Comparison of ENCODE assay signal across 17 cellular contexts in the genomic region with DNA sequence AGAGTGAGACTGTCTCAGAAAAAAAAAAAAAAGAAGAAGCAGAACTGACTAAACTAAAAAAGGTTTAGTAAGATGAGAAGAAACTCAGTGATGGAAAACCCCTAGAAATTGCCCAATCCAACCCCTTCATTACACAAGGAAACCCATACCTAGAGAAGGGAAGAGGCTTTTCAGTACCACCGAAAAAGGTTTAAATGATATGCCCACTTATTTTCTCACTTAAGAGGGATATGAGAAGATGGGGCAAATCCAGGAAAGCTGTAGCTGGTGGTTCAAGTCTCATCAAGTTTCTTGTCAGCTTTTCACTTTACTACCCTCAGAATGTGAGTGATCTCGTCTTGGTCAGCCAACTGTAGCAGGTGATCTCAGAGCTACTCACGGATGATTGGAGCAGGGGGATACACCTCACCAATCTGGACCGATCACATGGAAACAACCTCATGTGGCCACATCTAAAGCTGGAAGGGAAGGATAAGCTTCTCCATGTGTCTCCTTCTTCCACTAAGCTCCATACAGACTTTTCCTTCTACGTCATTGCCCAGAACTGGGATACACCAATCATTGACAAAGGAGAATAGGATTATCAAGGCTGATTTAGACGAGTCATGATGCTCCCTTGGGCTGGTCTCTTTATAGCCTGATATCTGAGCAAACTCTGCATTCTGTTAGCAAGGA.
A peak's percentile ranks its signal among the peaks of the same experiment; 100 is the strongest.
DNase-seq lines count a peak whose midpoint lies in the region; ATAC-seq, FAIRE-seq and TF ChIP-seq lines count a peak whose summit lies in the region.
"Had no signal": no experiment of that assay in that cellular context is flagged by ENCODE, and none has a peak within 500 bp of the region (broad histone marks: within the 10 kb centered on the region; RNA-seq: fewer than 3 reads in every experiment).

No MANE protein-coding gene starts in this region.

- no peaks in the 10 kb centered on the region for H3K4me1 ChIP-seq in PC-9 (replicated peaks; ENCODE audit: insufficient read depth)
- no peaks in the 10 kb centered on the region for H3K4me1 ChIP-seq in uterus
- H3K4me1 ChIP-seq: gastroesophageal sphincter had no signal

- intact Hi-C loops in PC-9 (cut with micrococcal nuclease; ENCODE audit: unreplicated experiment) (no loop called here), uterus (cut with DNase I; ENCODE audit: low total_unique reads) (no loop called here)

- no peak overlapping the region for H3K27ac Mint-ChIP-seq in activated naive CD4-positive, alpha-beta T cell treated with anti-CD3 and anti-CD28 coated beads, Interleukin-2, amount 50 U/mL, for 72 hours
- H3K27ac Mint-ChIP-seq: activated naive CD4-positive, alpha-beta T cell treated with anti-CD3 and anti-CD28 coated beads, Interleukin-2, amount 10 ng/mL, durations not matched to agents 7 days and 5 days; naive thymus-derived CD8-positive, alpha-beta T cell had no signal

- H2AFZ ChIP-seq in PC-9 = no peak overlapping the region

- H3K27me3 ChIP-seq in PC-9 (ENCODE audit: insufficient read depth, low read depth) (peaks cover 64% of the 10 kb centered on the region), uterus (no peaks in the 10 kb centered on the region)
- H3K27me3 ChIP-seq: BLaER1 had no signal

- peak; percentile 91 for FAIRE-seq in GM12892 (lab: Jason Lieb, UNC)
- FAIRE-seq: bronchial epithelial cell, keratinocyte had no signal

- H3K9me3 ChIP-seq in PC-9 (ENCODE audit: insufficient read depth, low read depth) (no peaks in the 10 kb centered on the region), uterus (no peaks in the 10 kb centered on the region)
- H3K9me3 ChIP-seq: BLaER1, gastroesophageal sphincter had no signal

- no peaks in the 10 kb centered on the region for H3K9me3 Mint-ChIP-seq in activated naive CD4-positive, alpha-beta T cell treated with anti-CD3 and anti-CD28 coated beads, Interleukin-2, amount 50 U/mL, for 72 hours
- H3K9me3 Mint-ChIP-seq: activated naive CD4-positive, alpha-beta T cell treated with anti-CD3 and anti-CD28 coated beads, Interleukin-2, amount 10 ng/mL, durations not matched to agents 7 days and 5 days; naive thymus-derived CD8-positive, alpha-beta T cell had no signal

- H3K36me3 Mint-ChIP-seq in activated naive CD4-positive, alpha-beta T cell treated with anti-CD3 and anti-CD28 coated beads, Interleukin-2, amount 50 U/mL, for 72 hours = no peaks in the 10 kb centered on the region
- H3K36me3 Mint-ChIP-seq: activated naive CD4-positive, alpha-beta T cell treated with anti-CD3 and anti-CD28 coated beads, Interleukin-2, amount 10 ng/mL, durations not matched to agents 7 days and 5 days; naive thymus-derived CD8-positive, alpha-beta T cell had no signal

- TF ChIP-seq CTCF in PC-9 (conservative IDR thresholded peaks at IDR 0.05) = no peak
- TF ChIP-seq CTCF in uterus (IDR thresholded peaks at IDR 0.05) = no peak

- no peaks in the 10 kb centered on the region for H3K36me3 ChIP-seq in PC-9 (ENCODE audit: low read depth)
- no peaks in the 10 kb centered on the region for H3K36me3 ChIP-seq in uterus
- H3K36me3 ChIP-seq: BLaER1, gastroesophageal sphincter had no signal

- no peak overlapping the region for H3K4me2 ChIP-seq in PC-9
- H3K4me2 ChIP-seq: BLaER1 had no signal

- H3F3A ChIP-seq in PC-9 (ENCODE audit: insufficient read depth, low read depth) = no peaks in the 10 kb centered on the region

- ATAC-seq in GM21390 (IDR thresholded peaks at IDR 0.05; ENCODE audit: unreplicated experiment) (peak; percentile 51), HG03460 (IDR thresholded peaks at IDR 0.05; ENCODE audit: unreplicated experiment) (peak; percentile 67), GM19397 (IDR thresholded peaks at IDR 0.05; ENCODE audit: unreplicated experiment) (no peak)
- ATAC-seq in activated naive CD4-positive, alpha-beta T cell treated with anti-CD3 and anti-CD28 coated beads, Interleukin-2, amount 50 U/mL, for 72 hours = no peak
- ATAC-seq: gastroesophageal sphincter; naive thymus-derived CD8-positive, alpha-beta T cell; sciatic nerve had no signal

- H3K9me2 ChIP-seq in PC-9 (ENCODE audit: insufficient read depth) = no peaks in the 10 kb centered on the region; the same call in 1 of the 2 replicates

- H3K27ac ChIP-seq in PC-9 (no peak overlapping the region), uterus (no peak overlapping the region)
- H3K27ac ChIP-seq: BLaER1, gastroesophageal sphincter had no signal

- POLR2A ChIA-PET in PC-9 (lab: Charles Lee; ENCODE audit: unreplicated experiment) = no interaction called here

- no peaks in the 10 kb centered on the region for H3K79me2 ChIP-seq in PC-9 (ENCODE audit: low read depth)

- no TSS peak for BruUV-seq in PC-9 (replicated peaks; lab: Mats Ljungman, UMichigan)

- no peak for TF ChIP-seq POLR2A in GM12892 (IDR thresholded peaks at IDR 0.05; ENCODE audit: low read depth, low read length)
- TF ChIP-seq POLR2A in uterus (IDR thresholded peaks at IDR 0.05) = no peak

- CTCF ChIA-PET in PC-9 (lab: Charles Lee) = no interaction called here

- H3K4me3 ChIP-seq in PC-9 (no peak overlapping the region), uterus (no peak overlapping the region)
- H3K4me3 ChIP-seq: BLaER1, gastroesophageal sphincter had no signal

- peak; percentile 25 for DNase-seq in GM12892 (ENCODE audit: insufficient read length)
- peak; percentile 47 for DNase-seq in germinal center (ENCODE audit: low spot score)
- DNase-seq in activated naive CD4-positive, alpha-beta T cell treated with anti-CD3 and anti-CD28 coated beads, Interleukin-2, amount 50 U/mL, for 72 hours (ENCODE audit: low spot score in 2 of 2) = no peak
- no peak for DNase-seq in PC-9
- DNase-seq in uterus = no peak
- DNase-seq: activated naive CD4-positive, alpha-beta T cell treated with anti-CD3 and anti-CD28 coated beads, Interleukin-2, amount 10 ng/mL, durations not matched to agents 7 days and 5 days; naive thymus-derived CD8-positive, alpha-beta T cell; NCI-H1417 treated with DMSO at 0.1 percent for 48 hours; NCI-H446 treated with DMSO at 0.1 percent for 48 hours had no signal

- no peaks in the 10 kb centered on the region for H4K20me1 ChIP-seq in PC-9 (ENCODE audit: insufficient read depth)
- H4K20me1 ChIP-seq: BLaER1 had no signal

Comparison
In these comparisons a context has a peak if more than half of its experiments do, and no peak if none do; other contexts are left out.
1. DNase-seq: peak in GM12892 (single experiment) and germinal center (single experiment); none in activated naive CD4-positive, alpha-beta T cell treated with anti-CD3 and anti-CD28 coated beads, Interleukin-2, amount 50 U/mL, for 72 hours (0 of 2), PC-9 (0 of 2) and uterus (0 of 2).
2. ATAC-seq: peak in GM21390 (single experiment) and HG03460 (single experiment); none in activated naive CD4-positive, alpha-beta T cell treated with anti-CD3 and anti-CD28 coated beads, Interleukin-2, amount 50 U/mL, for 72 hours (0 of 2) and GM19397 (single experiment).